Comparison of ENCODE assay signal across 1 cellular context in the genomic region with DNA sequence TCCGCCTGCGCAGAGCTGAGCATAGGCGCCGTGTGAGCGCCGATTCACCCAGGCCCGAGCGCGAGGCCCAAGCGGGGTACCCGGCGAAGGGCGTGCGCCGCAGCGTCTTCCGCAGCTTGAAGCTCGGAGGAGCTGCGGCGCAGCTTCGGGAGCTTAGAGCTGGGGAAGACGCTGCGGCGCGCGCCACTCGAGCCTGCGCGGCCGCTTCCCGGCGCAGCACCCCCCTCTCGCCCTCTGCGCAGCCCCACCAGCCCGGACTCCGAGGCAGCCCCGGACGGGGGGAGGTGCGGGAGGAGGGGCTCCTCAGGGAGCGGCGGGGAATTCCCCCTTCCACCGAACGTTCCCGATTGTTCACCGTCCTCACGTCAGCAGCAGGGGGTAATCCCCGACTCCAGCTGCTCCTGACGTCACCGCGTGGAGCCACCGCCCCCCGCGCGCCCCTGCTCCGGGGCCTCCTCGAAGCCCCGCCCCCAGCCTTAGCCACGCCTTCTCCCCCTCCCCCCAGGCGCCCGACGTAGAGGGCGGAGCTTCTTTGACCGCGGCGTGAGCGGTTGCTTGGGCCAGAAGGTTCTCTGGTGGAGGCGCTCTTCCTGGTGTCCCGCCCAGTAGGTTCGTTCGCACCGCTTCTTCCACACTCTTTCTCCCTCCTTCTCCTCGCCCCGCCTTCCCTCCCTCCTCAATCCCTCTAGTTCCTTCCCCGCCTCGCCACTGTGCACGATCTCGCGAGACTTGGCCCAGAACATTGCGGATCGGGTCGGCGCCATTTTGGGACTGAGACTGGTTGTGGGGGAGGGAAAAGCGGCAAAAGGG.
A peak's percentile ranks its signal among the peaks of the same experiment; 100 is the strongest.
TF ChIP-seq lines count a peak whose summit lies in the region.

A gene with protein sequence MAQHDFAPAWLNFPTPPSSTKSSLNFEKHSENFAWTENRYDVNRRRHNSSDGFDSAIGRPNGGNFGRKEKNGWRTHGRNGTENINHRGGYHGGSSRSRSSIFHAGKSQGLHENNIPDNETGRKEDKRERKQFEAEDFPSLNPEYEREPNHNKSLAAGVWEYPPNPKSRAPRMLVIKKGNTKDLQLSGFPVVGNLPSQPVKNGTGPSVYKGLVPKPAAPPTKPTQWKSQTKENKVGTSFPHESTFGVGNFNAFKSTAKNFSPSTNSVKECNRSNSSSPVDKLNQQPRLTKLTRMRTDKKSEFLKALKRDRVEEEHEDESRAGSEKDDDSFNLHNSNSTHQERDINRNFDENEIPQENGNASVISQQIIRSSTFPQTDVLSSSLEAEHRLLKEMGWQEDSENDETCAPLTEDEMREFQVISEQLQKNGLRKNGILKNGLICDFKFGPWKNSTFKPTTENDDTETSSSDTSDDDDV (plus strand): TSS at position 742 of the 810 bp plus-strand sequence. CDS start 40,072 bp downstream, outside the sequence.

TF ChIP-seq in HepG2, 621 proteins besides CTCF, POLR2A, EP300 and RAD21 (continued from another document and continues in another):
- TF ChIP-seq ZFP36L1 (CRISPR knock-in tag; IDR thresholded peaks at IDR 0.05): no peak
- TF ChIP-seq ZSCAN5A (CRISPR knock-in tag; IDR thresholded peaks at IDR 0.05; ENCODE audit: borderline replicate concordance): peak; percentile 25; the same call in 1 of the 2 replicates
- TF ChIP-seq HMG20B (CRISPR knock-in tag; conservative IDR thresholded peaks at IDR 0.05): no peak
- no peak for TF ChIP-seq IRX3 (CRISPR knock-in tag; IDR thresholded peaks at IDR 0.05; ENCODE audit: borderline replicate concordance, low read depth)
- TF ChIP-seq HOXA9 (CRISPR knock-in tag; IDR thresholded peaks at IDR 0.05; ENCODE audit: borderline replicate concordance): no peak
- no peak for TF ChIP-seq ZNF792 (CRISPR knock-in tag; IDR thresholded peaks at IDR 0.05)
- TF ChIP-seq ZNF263 (CRISPR knock-in tag; IDR thresholded peaks at IDR 0.05): peak; percentile 61; the same call in 1 of the 2 replicates
- no peak for TF ChIP-seq ZNF253 (CRISPR knock-in tag; IDR thresholded peaks at IDR 0.05; ENCODE audit: borderline replicate concordance)
- TF ChIP-seq NFYC (CRISPR knock-in tag; IDR thresholded peaks at IDR 0.05): no peak
- TF ChIP-seq BORCS8-MEF2B (CRISPR knock-in tag; IDR thresholded peaks at IDR 0.05): peak; percentile 36
- no peak for TF ChIP-seq GLI4 (CRISPR knock-in tag; IDR thresholded peaks at IDR 0.05; ENCODE audit: borderline replicate concordance)
- TF ChIP-seq, protein P1, sequence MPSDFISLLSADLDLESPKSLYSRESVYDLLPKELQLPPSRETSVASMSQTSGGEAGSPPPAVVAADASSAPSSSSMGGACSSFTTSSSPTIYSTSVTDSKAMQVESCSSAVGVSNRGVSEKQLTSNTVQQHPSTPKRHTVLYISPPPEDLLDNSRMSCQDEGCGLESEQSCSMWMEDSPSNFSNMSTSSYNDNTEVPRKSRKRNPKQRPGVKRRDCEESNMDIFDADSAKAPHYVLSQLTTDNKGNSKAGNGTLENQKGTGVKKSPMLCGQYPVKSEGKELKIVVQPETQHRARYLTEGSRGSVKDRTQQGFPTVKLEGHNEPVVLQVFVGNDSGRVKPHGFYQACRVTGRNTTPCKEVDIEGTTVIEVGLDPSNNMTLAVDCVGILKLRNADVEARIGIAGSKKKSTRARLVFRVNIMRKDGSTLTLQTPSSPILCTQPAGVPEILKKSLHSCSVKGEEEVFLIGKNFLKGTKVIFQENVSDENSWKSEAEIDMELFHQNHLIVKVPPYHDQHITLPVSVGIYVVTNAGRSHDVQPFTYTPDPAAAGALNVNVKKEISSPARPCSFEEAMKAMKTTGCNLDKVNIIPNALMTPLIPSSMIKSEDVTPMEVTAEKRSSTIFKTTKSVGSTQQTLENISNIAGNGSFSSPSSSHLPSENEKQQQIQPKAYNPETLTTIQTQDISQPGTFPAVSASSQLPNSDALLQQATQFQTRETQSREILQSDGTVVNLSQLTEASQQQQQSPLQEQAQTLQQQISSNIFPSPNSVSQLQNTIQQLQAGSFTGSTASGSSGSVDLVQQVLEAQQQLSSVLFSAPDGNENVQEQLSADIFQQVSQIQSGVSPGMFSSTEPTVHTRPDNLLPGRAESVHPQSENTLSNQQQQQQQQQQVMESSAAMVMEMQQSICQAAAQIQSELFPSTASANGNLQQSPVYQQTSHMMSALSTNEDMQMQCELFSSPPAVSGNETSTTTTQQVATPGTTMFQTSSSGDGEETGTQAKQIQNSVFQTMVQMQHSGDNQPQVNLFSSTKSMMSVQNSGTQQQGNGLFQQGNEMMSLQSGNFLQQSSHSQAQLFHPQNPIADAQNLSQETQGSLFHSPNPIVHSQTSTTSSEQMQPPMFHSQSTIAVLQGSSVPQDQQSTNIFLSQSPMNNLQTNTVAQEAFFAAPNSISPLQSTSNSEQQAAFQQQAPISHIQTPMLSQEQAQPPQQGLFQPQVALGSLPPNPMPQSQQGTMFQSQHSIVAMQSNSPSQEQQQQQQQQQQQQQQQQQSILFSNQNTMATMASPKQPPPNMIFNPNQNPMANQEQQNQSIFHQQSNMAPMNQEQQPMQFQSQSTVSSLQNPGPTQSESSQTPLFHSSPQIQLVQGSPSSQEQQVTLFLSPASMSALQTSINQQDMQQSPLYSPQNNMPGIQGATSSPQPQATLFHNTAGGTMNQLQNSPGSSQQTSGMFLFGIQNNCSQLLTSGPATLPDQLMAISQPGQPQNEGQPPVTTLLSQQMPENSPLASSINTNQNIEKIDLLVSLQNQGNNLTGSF (CRISPR knock-in tag; IDR thresholded peaks at IDR 0.05): no peak
- TF ChIP-seq, protein P2, sequence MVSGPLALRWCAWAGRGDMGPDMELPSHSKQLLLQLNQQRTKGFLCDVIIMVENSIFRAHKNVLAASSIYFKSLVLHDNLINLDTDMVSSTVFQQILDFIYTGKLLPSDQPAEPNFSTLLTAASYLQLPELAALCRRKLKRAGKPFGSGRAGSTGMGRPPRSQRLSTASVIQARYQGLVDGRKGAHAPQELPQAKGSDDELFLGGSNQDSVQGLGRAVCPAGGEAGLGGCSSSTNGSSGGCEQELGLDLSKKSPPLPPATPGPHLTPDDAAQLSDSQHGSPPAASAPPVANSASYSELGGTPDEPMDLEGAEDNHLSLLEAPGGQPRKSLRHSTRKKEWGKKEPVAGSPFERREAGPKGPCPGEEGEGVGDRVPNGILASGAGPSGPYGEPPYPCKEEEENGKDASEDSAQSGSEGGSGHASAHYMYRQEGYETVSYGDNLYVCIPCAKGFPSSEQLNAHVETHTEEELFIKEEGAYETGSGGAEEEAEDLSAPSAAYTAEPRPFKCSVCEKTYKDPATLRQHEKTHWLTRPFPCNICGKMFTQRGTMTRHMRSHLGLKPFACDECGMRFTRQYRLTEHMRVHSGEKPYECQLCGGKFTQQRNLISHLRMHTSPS (CRISPR knock-in tag; IDR thresholded peaks at IDR 0.05; ENCODE audit: low read depth): peak; percentile 36; the same call in 1 of the 2 replicates
- TF ChIP-seq, protein P3, sequence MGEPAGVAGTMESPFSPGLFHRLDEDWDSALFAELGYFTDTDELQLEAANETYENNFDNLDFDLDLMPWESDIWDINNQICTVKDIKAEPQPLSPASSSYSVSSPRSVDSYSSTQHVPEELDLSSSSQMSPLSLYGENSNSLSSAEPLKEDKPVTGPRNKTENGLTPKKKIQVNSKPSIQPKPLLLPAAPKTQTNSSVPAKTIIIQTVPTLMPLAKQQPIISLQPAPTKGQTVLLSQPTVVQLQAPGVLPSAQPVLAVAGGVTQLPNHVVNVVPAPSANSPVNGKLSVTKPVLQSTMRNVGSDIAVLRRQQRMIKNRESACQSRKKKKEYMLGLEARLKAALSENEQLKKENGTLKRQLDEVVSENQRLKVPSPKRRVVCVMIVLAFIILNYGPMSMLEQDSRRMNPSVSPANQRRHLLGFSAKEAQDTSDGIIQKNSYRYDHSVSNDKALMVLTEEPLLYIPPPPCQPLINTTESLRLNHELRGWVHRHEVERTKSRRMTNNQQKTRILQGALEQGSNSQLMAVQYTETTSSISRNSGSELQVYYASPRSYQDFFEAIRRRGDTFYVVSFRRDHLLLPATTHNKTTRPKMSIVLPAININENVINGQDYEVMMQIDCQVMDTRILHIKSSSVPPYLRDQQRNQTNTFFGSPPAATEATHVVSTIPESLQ (CRISPR knock-in tag; conservative IDR thresholded peaks at IDR 0.05): no peak
- no peak for TF ChIP-seq ZBTB8A (CRISPR knock-in tag; IDR thresholded peaks at IDR 0.05; ENCODE audit: borderline replicate concordance, low read depth)
- no peak for TF ChIP-seq ZC3H4 (CRISPR knock-in tag; IDR thresholded peaks at IDR 0.05; ENCODE audit: borderline replicate concordance)
- 0 out of 2 replicates have a peak, but pooled peaks have one; percentile 33 for TF ChIP-seq ZBTB7A (CRISPR knock-in tag; IDR thresholded peaks at IDR 0.05)
- TF ChIP-seq MLLT10 (CRISPR knock-in tag; IDR thresholded peaks at IDR 0.05): no peak
- TF ChIP-seq ZNF264 (CRISPR knock-in tag; IDR thresholded peaks at IDR 0.05): peak; percentile 75; the same call in 1 of the 2 replicates
- TF ChIP-seq PRMT3 (CRISPR knock-in tag; IDR thresholded peaks at IDR 0.05; ENCODE audit: borderline replicate concordance, low read depth): no peak
- TF ChIP-seq RBFOX2 (IDR thresholded peaks at IDR 0.05; ENCODE audit: low read depth, low read length): peak; percentile 71; the same call in 1 of the 2 replicates
- no peak for TF ChIP-seq NFE2L2 (IDR thresholded peaks at IDR 0.05; ENCODE audit: low read length)
- TF ChIP-seq ZNF589 (CRISPR knock-in tag; conservative IDR thresholded peaks at IDR 0.05): peak; percentile 21
- TF ChIP-seq ISX (CRISPR knock-in tag; conservative IDR thresholded peaks at IDR 0.05): no peak
- peak; percentile 85 for TF ChIP-seq PATZ1 (CRISPR knock-in tag; IDR thresholded peaks at IDR 0.05)
- TF ChIP-seq, protein P4, sequence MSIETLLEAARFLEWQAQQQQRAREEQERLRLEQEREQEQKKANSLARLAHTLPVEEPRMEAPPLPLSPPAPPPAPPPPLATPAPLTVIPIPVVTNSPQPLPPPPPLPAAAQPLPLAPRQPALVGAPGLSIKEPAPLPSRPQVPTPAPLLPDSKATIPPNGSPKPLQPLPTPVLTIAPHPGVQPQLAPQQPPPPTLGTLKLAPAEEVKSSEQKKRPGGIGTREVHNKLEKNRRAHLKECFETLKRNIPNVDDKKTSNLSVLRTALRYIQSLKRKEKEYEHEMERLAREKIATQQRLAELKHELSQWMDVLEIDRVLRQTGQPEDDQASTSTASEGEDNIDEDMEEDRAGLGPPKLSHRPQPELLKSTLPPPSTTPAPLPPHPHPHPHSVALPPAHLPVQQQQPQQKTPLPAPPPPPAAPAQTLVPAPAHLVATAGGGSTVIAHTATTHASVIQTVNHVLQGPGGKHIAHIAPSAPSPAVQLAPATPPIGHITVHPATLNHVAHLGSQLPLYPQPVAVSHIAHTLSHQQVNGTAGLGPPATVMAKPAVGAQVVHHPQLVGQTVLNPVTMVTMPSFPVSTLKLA (IDR thresholded peaks at IDR 0.05): 0 out of 2 replicates have a peak, but pooled peaks have one; percentile 3
- TF ChIP-seq ZNF350 (CRISPR knock-in tag; IDR thresholded peaks at IDR 0.05; ENCODE audit: borderline replicate concordance, low read depth): peak; percentile 20; the same call in 1 of the 2 replicates
- TF ChIP-seq MXD4 (CRISPR knock-in tag; IDR thresholded peaks at IDR 0.05): peak; percentile 15
- no peak for TF ChIP-seq SOX13 (IDR thresholded peaks at IDR 0.05)
- TF ChIP-seq SOX13 (CRISPR knock-in tag; conservative IDR thresholded peaks at IDR 0.05 in 1 of 2, IDR thresholded peaks at IDR 0.05 in 1 of 2): peak in 1 of 2 experiments; percentile 71; a peak in 2 of 4 replicates
- TF ChIP-seq, protein P5, sequence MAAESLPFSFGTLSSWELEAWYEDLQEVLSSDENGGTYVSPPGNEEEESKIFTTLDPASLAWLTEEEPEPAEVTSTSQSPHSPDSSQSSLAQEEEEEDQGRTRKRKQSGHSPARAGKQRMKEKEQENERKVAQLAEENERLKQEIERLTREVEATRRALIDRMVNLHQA (CRISPR knock-in tag; IDR thresholded peaks at IDR 0.05): no peak
- TF ChIP-seq ZNF432 (CRISPR knock-in tag; IDR thresholded peaks at IDR 0.05; ENCODE audit: borderline replicate concordance): no peak
- TF ChIP-seq MXD1 (CRISPR knock-in tag; IDR thresholded peaks at IDR 0.05): peak; percentile 47
- 0 out of 2 replicates have a peak, but pooled peaks have one; percentile 47 for TF ChIP-seq NFKB2 (CRISPR knock-in tag; IDR thresholded peaks at IDR 0.05; ENCODE audit: borderline replicate concordance)
- TF ChIP-seq ZNF460 (CRISPR knock-in tag; IDR thresholded peaks at IDR 0.05; ENCODE audit: borderline replicate concordance): no peak
- no peak; the same call in 1 of the 2 replicates for TF ChIP-seq KLF9 (CRISPR knock-in tag; IDR thresholded peaks at IDR 0.05; ENCODE audit: low read depth)
- TF ChIP-seq ZNF354B (CRISPR knock-in tag; IDR thresholded peaks at IDR 0.05): no peak
- TF ChIP-seq MBD4 (IDR thresholded peaks at IDR 0.05; ENCODE audit: borderline replicate concordance, low read length): no peak
- TF ChIP-seq, protein P6, sequence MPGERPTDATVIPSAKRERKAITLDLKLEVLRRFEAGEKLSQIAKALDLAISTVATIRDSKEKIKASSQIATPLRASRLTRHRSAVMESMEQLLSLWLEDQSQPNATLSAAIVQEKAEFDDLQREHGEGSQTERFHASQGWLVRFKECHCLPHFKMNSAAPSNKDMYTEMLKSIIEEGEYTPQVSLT (CRISPR knock-in tag; IDR thresholded peaks at IDR 0.05; ENCODE audit: borderline replicate concordance, low read depth): no peak
- peak; percentile 85 for TF ChIP-seq YEATS2 (CRISPR knock-in tag; IDR thresholded peaks at IDR 0.05; ENCODE audit: borderline replicate concordance)
- TF ChIP-seq ZNF207 (IDR thresholded peaks at IDR 0.05; ENCODE audit: borderline replicate concordance): no peak
- no peak for TF ChIP-seq TMF1 (CRISPR knock-in tag; IDR thresholded peaks at IDR 0.05; ENCODE audit: low read depth)
- peak; percentile 57; the same call in 1 of the 2 replicates for TF ChIP-seq KAT8 (CRISPR knock-in tag; IDR thresholded peaks at IDR 0.05)
